Comparison of ENCODE assay signal across 27 cellular contexts in the genomic region with DNA sequence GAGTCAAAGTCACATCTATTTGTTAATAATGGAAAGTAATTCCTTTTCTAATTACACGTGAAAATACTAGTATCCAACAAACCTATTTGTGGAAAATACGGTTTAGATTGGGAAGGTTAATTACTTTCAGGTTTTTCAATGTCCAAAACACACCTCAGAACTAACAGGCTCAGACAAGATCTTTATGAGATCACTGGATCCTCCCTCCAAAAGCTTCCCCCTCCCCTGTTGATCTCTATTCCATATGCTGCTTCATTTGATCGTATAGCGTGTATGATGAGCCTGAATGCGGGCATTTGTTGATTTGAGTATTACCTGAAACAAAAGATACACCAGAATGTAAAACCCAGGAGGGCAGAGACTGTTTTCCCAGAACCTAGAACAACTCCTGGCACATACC. TPM values are rescaled to one million over a fixed set of nuclear protein-coding genes. Genes with fewer than 3 reads are reported as not detected.
"Had no signal": no experiment of that assay in that cellular context is flagged by ENCODE, and none has a peak within 500 bp of the region (broad histone marks: within the 10 kb centered on the region; RNA-seq: fewer than 3 reads in every experiment).

No MANE protein-coding gene starts in this region.

- H3K27ac ChIP-seq: coronary artery, lower lobe of right lung had no signal

- H3K36me3 ChIP-seq: breast epithelium, lower lobe of right lung, thoracic aorta, upper lobe of left lung had no signal

- H3K4me1 Mint-ChIP-seq: stimulated activated memory B cell treated with anti-CD40 and anti-IgM and Interleukin-4, amounts not matched to agents 10 μg/mL and 1 μg/mL and 100 μg/mL, for 72 hours had no signal

- H3K4me1 ChIP-seq: breast epithelium had no signal

- DNase-seq: activated B cell treated with CpG ODN at 0.5 μM for 24 hours; activated CD4-positive, alpha-beta T cell treated with anti-CD3 and anti-CD28 coated beads for 36 hours; activated CD4-positive, alpha-beta T cell treated with anti-CD3 and anti-CD28 coated beads, Interleukin-2, amount 50 U/mL, for 4 hours; activated CD8-positive, alpha-beta memory T cell treated with anti-CD3 and anti-CD28 coated beads for 24 hours; activated CD8-positive, alpha-beta memory T cell treated with anti-CD3 and anti-CD28 coated beads, Interleukin-2, amount 50 U/mL, for 4 hours; activated naive CD4-positive, alpha-beta T cell treated with anti-CD3 and anti-CD28 coated beads for 36 hours; activated naive CD8-positive, alpha-beta T cell treated with anti-CD3 and anti-CD28 coated beads, Interleukin-2, amount 10 ng/mL, durations not matched to agents 7 days and 5 days; activated T-cell treated with anti-CD3 and anti-CD28 coated beads, Interleukin-2, amount 50 U/mL, for 4 hours; amniotic stem cell; foreskin melanocyte; left colon; lower lobe of right lung; naive B cell; posterior cingulate gyrus; stimulated activated CD4-positive, alpha-beta T cell treated with anti-CD3 and anti-CD28 coated beads, Interleukin-15, amount 100 ng/mL, for 24 hours; T-cell; upper lobe of left lung had no signal

- H3K27ac Mint-ChIP-seq: activated B cell treated with CpG ODN at 0.5 μM for 24 hours; activated CD4-positive, alpha-beta T cell treated with anti-CD3 and anti-CD28 coated beads for 36 hours; activated naive CD4-positive, alpha-beta T cell treated with anti-CD3 and anti-CD28 coated beads for 36 hours; activated naive CD8-positive, alpha-beta T cell treated with anti-CD3 and anti-CD28 coated beads, Interleukin-2, amount 10 ng/mL, durations not matched to agents 7 days and 5 days; activated T-helper 2 cell treated with anti-CD3 and anti-CD28 coated beads, Interferon-gamma antibody, Interleukin-2, Interleukin-4, amounts not matched to agents 10 μg/mL and 5 μg/mL and 100 μg/mL, durations not matched to agents 14 hours and 24 hours and 36 hours; naive B cell; stimulated activated memory B cell treated with anti-CD40 and anti-IgM and Interleukin-4, amounts not matched to agents 10 μg/mL and 1 μg/mL and 100 μg/mL, for 72 hours; T-cell; T-helper 2 cell treated with Interferon-gamma antibody and Interleukin-4, amounts not matched to agents 5 μg/mL and 100 μg/mL, for 36 hours had no signal

- H3K4me3 ChIP-seq: breast epithelium, coronary artery, lower lobe of right lung, smooth muscle cell, thoracic aorta had no signal

- H3K9me3 ChIP-seq: breast epithelium, lower lobe of right lung, thoracic aorta, upper lobe of left lung had no signal

- H3K4me3 Mint-ChIP-seq: activated B cell treated with CpG ODN at 0.5 μM for 24 hours; activated CD4-positive, alpha-beta T cell treated with anti-CD3 and anti-CD28 coated beads for 36 hours; activated naive CD4-positive, alpha-beta T cell treated with anti-CD3 and anti-CD28 coated beads for 36 hours; activated naive CD8-positive, alpha-beta T cell treated with anti-CD3 and anti-CD28 coated beads, Interleukin-2, amount 10 ng/mL, durations not matched to agents 7 days and 5 days; activated T-cell treated with anti-CD3 and anti-CD28 coated beads, Interleukin-2, amount 50 U/mL, for 4 hours; neural crest cell; stimulated activated memory B cell treated with anti-CD40 and anti-IgM and Interleukin-4, amounts not matched to agents 10 μg/mL and 1 μg/mL and 100 μg/mL, for 72 hours; T-cell; T-helper 2 cell treated with Interferon-gamma antibody and Interleukin-4, amounts not matched to agents 5 μg/mL and 100 μg/mL, for 36 hours had no signal

- H3K9me3 Mint-ChIP-seq: activated B cell treated with CpG ODN at 0.5 μM for 24 hours; activated naive CD4-positive, alpha-beta T cell treated with anti-CD3 and anti-CD28 coated beads for 36 hours; activated T-cell treated with anti-CD3 and anti-CD28 coated beads, Interleukin-2, amount 50 U/mL, for 4 hours; neural crest cell; T-cell had no signal

- H3K36me3 Mint-ChIP-seq: activated naive CD8-positive, alpha-beta T cell treated with anti-CD3 and anti-CD28 coated beads, Interleukin-2, amount 10 ng/mL, durations not matched to agents 7 days and 5 days; naive B cell; stimulated activated memory B cell treated with anti-CD40 and anti-IgM and Interleukin-4, amounts not matched to agents 10 μg/mL and 1 μg/mL and 100 μg/mL, for 72 hours; T-cell had no signal

- H3K27me3 ChIP-seq: upper lobe of left lung had no signal

- ATAC-seq: activated CD4-positive, alpha-beta T cell treated with anti-CD3 and anti-CD28 coated beads for 36 hours; activated T-cell treated with anti-CD3 and anti-CD28 coated beads, Interleukin-2, amount 50 U/mL, for 4 hours; left colon; lower lobe of right lung; sciatic nerve; stimulated activated memory B cell treated with anti-CD40 and anti-IgM and Interleukin-4, amounts not matched to agents 10 μg/mL and 1 μg/mL and 100 μg/mL, for 72 hours; T-cell had no signal

RNA-seq across cellular contexts. Expression of a gene that starts 26.5 kb away (rescaled TPM):
- total RNA-seq: activated B cell treated with CpG ODN at 0.5 μM for 24 hours; activated naive CD4-positive, alpha-beta T cell treated with anti-CD3 and anti-CD28 coated beads for 36 hours; activated naive CD8-positive, alpha-beta T cell treated with anti-CD3 and anti-CD28 coated beads, Interleukin-2, amount 10 ng/mL, durations not matched to agents 7 days and 5 days; epithelial cell of proximal tubule had no signal
